In genomic region chr4:142683503-142683902, GRCh38 we compare ENCODE assay signal across 26 cellular contexts.
"Had no signal": no experiment of that assay in that cellular context is flagged by ENCODE, and none has a peak within 500 bp of the region (broad histone marks: within the 10 kb centered on the region; RNA-seq: fewer than 3 reads in every experiment).

No MANE protein-coding gene starts in this region.

- ATAC-seq: activated CD4-positive, CD25-positive, alpha-beta regulatory T cell treated with anti-CD3 and anti-CD28 coated beads, Interleukin-2, amount 50 U/mL, for 24 hours; activated CD8-positive, alpha-beta T cell treated with anti-CD3 and anti-CD28 coated beads for 36 hours; activated T-cell treated with anti-CD3 and anti-CD28 coated beads, Interleukin-2, amount 50 U/mL, for 72 hours had no signal

- H3K9me3 ChIP-seq: adrenal gland, MG63, Peyer's patch, SJSA1 had no signal

- DNase-seq: activated CD4-positive, alpha-beta T cell treated with anti-CD3 and anti-CD28 coated beads for 4 hours; activated CD8-positive, alpha-beta memory T cell treated with anti-CD3 and anti-CD28 coated beads, Interleukin-2, amount 50 U/mL, for 4 hours; activated CD8-positive, alpha-beta T cell treated with anti-CD3 and anti-CD28 coated beads for 36 hours; activated gamma-delta T cell treated with Interleukin-2 at 50 U/mL for 16 hours; activated naive CD4-positive, alpha-beta T cell treated with anti-CD3 and anti-CD28 coated beads, Interleukin-2, amount 10 ng/mL, durations not matched to agents 7 days and 5 days; activated naive CD8-positive, alpha-beta T cell treated with anti-CD3 and anti-CD28 coated beads for 36 hours; activated T-cell treated with anti-CD3 and anti-CD28 coated beads, Interleukin-2, amount 50 U/mL, for 72 hours; adrenal gland; anterior cingulate cortex; KG1; MV-4-11; NCI-H1092 treated with DMSO at 0.1 percent for 48 hours; NCI-H1417 treated with DMSO at 0.1 percent for 48 hours; NCI-H1694; NCI-H2029; NCI-H2107; NCI-H345; NCI-H510A; NCI-H526 treated with DMSO at 0.1 percent for 48 hours; NCI-H82; Peyer's patch; SHP77 had no signal

- H3K4me3 ChIP-seq: adrenal gland, MG63, Peyer's patch, SJSA1 had no signal

- H3K36me3 ChIP-seq: adrenal gland, MG63, Peyer's patch, SJSA1 had no signal

- H3K27ac ChIP-seq: adrenal gland, Peyer's patch, RWPE1, SJSA1 had no signal

- H3K27me3 ChIP-seq: adrenal gland, MG63, Peyer's patch, SJSA1 had no signal

- H3K4me1 ChIP-seq: adrenal gland, Peyer's patch, SJSA1 had no signal
